Comparison of ENCODE assay signal across 19 cellular contexts in the genomic region with DNA sequence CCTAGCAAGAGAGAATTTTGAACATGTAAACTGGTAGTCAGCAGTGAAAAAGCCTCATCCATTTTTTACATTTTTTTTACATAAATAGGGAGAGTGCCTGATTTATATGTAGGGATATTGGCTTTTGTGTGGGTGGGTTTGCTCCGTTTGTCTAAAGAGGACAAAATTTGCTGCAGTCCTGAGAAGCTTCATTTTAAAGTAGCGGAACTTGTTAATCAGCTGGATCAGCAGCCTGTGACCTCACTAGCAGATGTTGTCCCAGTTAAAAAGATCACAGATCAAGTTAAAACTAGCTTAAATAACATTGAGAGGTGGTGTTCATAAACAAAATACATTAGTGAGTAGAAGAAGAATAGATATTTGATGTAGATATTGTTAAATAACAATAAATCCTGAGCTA. TPM values are rescaled to one million over a fixed set of nuclear protein-coding genes. Genes with fewer than 3 reads are reported as not detected.
"Had no signal": no experiment of that assay in that cellular context is flagged by ENCODE, and none has a peak within 500 bp of the region (broad histone marks: within the 10 kb centered on the region; RNA-seq: fewer than 3 reads in every experiment).

No MANE protein-coding gene starts in this region.

- H3K27me3 ChIP-seq: brain microvascular endothelial cell had no signal

- H3K9me3 ChIP-seq: left lung, transverse colon had no signal

- H3K36me3 Mint-ChIP-seq: activated naive CD8-positive, alpha-beta T cell had no signal

- H3K27ac ChIP-seq: brain microvascular endothelial cell, left lung had no signal

- H3K4me3 ChIP-seq: left lung, transverse colon had no signal

- H3K36me3 ChIP-seq: brain microvascular endothelial cell, left lung, transverse colon had no signal

- H3K9me3 Mint-ChIP-seq: activated CD8-positive, alpha-beta T cell treated with anti-CD3 and anti-CD28 coated beads for 36 hours; central memory CD8-positive, alpha-beta T cell; dendritic cell treated with granulocyte-macrophage colony-stimulating factor and Interleukin-4, amounts not matched to agents 40 ng/mL and 50 ng/mL, for 4 days; endodermal cell; naive thymus-derived CD4-positive, alpha-beta T cell had no signal

- ATAC-seq: activated CD8-positive, alpha-beta T cell treated with anti-CD3 and anti-CD28 coated beads for 36 hours; left lung; naive thymus-derived CD4-positive, alpha-beta T cell; right cardiac atrium; stimulated activated naive CD8-positive, alpha-beta T cell treated with anti-CD3 and anti-CD28 coated beads, Interleukin-15, Interleukin-2, amounts not matched to agents 100 U/mL and 50 U/mL, for 24 hours had no signal

- H3K27ac Mint-ChIP-seq: activated CD8-positive, alpha-beta T cell treated with anti-CD3 and anti-CD28 coated beads for 36 hours; activated naive CD8-positive, alpha-beta T cell; dendritic cell treated with granulocyte-macrophage colony-stimulating factor and Interleukin-4, amounts not matched to agents 40 ng/mL and 50 ng/mL, for 4 days; endodermal cell; naive thymus-derived CD4-positive, alpha-beta T cell; progenitor cell of endocrine pancreas had no signal

- H3K4me3 Mint-ChIP-seq: activated CD8-positive, alpha-beta T cell treated with anti-CD3 and anti-CD28 coated beads for 36 hours; activated naive CD8-positive, alpha-beta T cell; central memory CD8-positive, alpha-beta T cell; dendritic cell treated with granulocyte-macrophage colony-stimulating factor and Interleukin-4, amounts not matched to agents 40 ng/mL and 50 ng/mL, for 4 days; endodermal cell had no signal

- DNase-seq: activated CD4-positive, alpha-beta T cell treated with anti-CD3 and anti-CD28 coated beads for 48 hours; activated CD8-positive, alpha-beta T cell treated with anti-CD3 and anti-CD28 coated beads for 36 hours; activated gamma-delta T cell; activated T-cell treated with anti-CD3 and anti-CD28 coated beads, Interleukin-2, amount 50 U/mL, for 48 hours; amniotic stem cell; brain microvascular endothelial cell; endodermal cell; erythroblast; left lung; mammary epithelial cell; naive thymus-derived CD4-positive, alpha-beta T cell; right cardiac atrium; small intestine; stimulated activated naive CD8-positive, alpha-beta T cell treated with anti-CD3 and anti-CD28 coated beads, Interleukin-15, Interleukin-2, amounts not matched to agents 100 U/mL and 50 U/mL, for 24 hours; transverse colon had no signal

RNA-seq across cellular contexts. Expression of a gene that starts 2.6 kb away (rescaled TPM):
- total RNA-seq: activated CD8-positive, alpha-beta T cell treated with anti-CD3 and anti-CD28 coated beads for 36 hours had no signal
